ENCODE assay signal across 18 cellular contexts in the genomic region with DNA sequence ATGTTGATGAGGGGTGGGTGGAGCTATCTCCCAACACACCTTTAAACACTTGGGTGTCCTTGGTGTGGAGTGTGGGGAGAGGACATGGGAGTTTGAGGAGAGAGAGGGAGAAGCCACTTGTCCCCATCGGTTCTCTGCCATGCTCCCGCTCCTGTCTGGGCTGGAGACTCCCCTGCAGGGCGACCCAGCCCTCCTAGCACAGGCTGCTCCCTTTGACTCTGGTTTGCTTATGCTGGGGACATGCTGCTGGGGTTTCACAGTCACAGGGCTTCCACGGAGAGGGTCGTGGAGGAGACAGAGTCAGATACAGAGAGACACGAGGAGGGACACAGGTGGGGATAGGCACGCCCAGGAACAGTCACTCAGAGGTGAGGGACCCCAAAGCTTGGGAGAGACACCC. TPM values are rescaled to one million over a fixed set of nuclear protein-coding genes. Genes with fewer than 3 reads are reported as not detected.
DNase-seq lines count a peak whose midpoint lies in the region; ATAC-seq and TF ChIP-seq lines count a peak whose summit lies in the region.
"Had no signal": no experiment of that assay in that cellular context is flagged by ENCODE, and none has a peak within 500 bp of the region (broad histone marks: within the 10 kb centered on the region; RNA-seq: fewer than 3 reads in every experiment).

No MANE protein-coding gene starts in this region.

- peak overlapping the region; percentile 37 for H3K4me3 Mint-ChIP-seq in activated T-helper 17 cell treated with anti-CD3 and anti-CD28 coated beads, Interleukin-2, amount 50 U/mL, for 72 hours
- H3K4me3 Mint-ChIP-seq in immature natural killer cell = peak overlapping the region; percentile 27 to 60 (median 38)
- peak overlapping the region; percentile 25 for H3K4me3 Mint-ChIP-seq in stimulated activated memory B cell treated with anti-CD40 and anti-IgM and Interleukin-4, amounts not matched to agents 10 μg/mL and 1 μg/mL and 100 μg/mL, for 72 hours

- ATAC-seq in activated T-helper 17 cell treated with anti-CD3 and anti-CD28 coated beads, Interleukin-2, amount 50 U/mL, for 72 hours (replicated peaks) = no peak
- no peak for ATAC-seq in stimulated activated memory B cell treated with anti-CD40 and anti-IgM and Interleukin-4, amounts not matched to agents 10 μg/mL and 1 μg/mL and 100 μg/mL, for 72 hours
- ATAC-seq: right lobe of liver had no signal

- H3K4me1 ChIP-seq in HEK293 (ENCODE audit: control insufficient read depth, insufficient read depth, low read length) = no peaks in the 10 kb centered on the region; the same call in 1 of the 2 replicates
- H3K4me1 ChIP-seq: HAP-1 had no signal

- no peak for TF ChIP-seq CTCF in HEK293 (tag by site-specific recombination; IDR thresholded peaks at IDR 0.05)

- no peaks in the 10 kb centered on the region for H3K4me1 Mint-ChIP-seq in activated T-helper 17 cell treated with anti-CD3 and anti-CD28 coated beads, Interleukin-2, amount 50 U/mL, for 72 hours
- peaks cover 0 to 8% of the 10 kb centered on the region in 2 donors for H3K4me1 Mint-ChIP-seq in immature natural killer cell
- peaks cover 8% of the 10 kb centered on the region for H3K4me1 Mint-ChIP-seq in stimulated activated memory B cell treated with anti-CD40 and anti-IgM and Interleukin-4, amounts not matched to agents 10 μg/mL and 1 μg/mL and 100 μg/mL, for 72 hours

- no peak overlapping the region for H3K27ac ChIP-seq in HEK293 (ENCODE audit: extremely low read depth, low read depth, low read length)
- H3K27ac ChIP-seq: right lobe of liver had no signal

- POLR2A ChIA-PET in HEK293 (lab: Yijun Ruan, JAX) = no interaction called here

- no peak overlapping the region for H3K27ac Mint-ChIP-seq in activated T-helper 17 cell treated with anti-CD3 and anti-CD28 coated beads, Interleukin-2, amount 50 U/mL, for 72 hours
- H3K27ac Mint-ChIP-seq in immature natural killer cell = no peak overlapping the region
- H3K27ac Mint-ChIP-seq in stimulated activated memory B cell treated with anti-CD40 and anti-IgM and Interleukin-4, amounts not matched to agents 10 μg/mL and 1 μg/mL and 100 μg/mL, for 72 hours = no peak overlapping the region
- H3K27ac Mint-ChIP-seq: activated B cell treated with CpG ODN at 0.5 μM for 24 hours had no signal

- peaks cover 36% of the 10 kb centered on the region for H3K27me3 Mint-ChIP-seq in activated T-helper 17 cell treated with anti-CD3 and anti-CD28 coated beads, Interleukin-2, amount 50 U/mL, for 72 hours
- H3K27me3 Mint-ChIP-seq in immature natural killer cell (ENCODE audit: low read depth in 3 of 3) = peaks cover 12 to 32% (median 22%) of the 10 kb centered on the region in 3 donors
- peaks cover 58% of the 10 kb centered on the region for H3K27me3 Mint-ChIP-seq in stimulated activated memory B cell treated with anti-CD40 and anti-IgM and Interleukin-4, amounts not matched to agents 10 μg/mL and 1 μg/mL and 100 μg/mL, for 72 hours

- DNase-seq in immature natural killer cell = no peak
- no peak for DNase-seq in NCI-H526 treated with DMSO at 0.1 percent for 48 hours (lab: John Stamatoyannopoulos, UW)
- DNase-seq in NCI-H1436 treated with DMSO at 0.1 percent for 48 hours (lab: John Stamatoyannopoulos, UW) = no peak
- DNase-seq in NK-92 treated with Interleukin-12 subunit alpha and Interleukin-12 subunit beta, amount 100 ng/mL, for 24 hours (lab: John Stamatoyannopoulos, UW) = no peak
- DNase-seq: activated B cell treated with CpG ODN at 0.5 μM for 24 hours, activated gamma-delta T cell treated with Interleukin-2 at 50 U/mL for 16 hours, cortex of kidney, NCI-H1092, NCI-H2081 treated with DMSO at 0.1 percent for 48 hours, NCI-H524 treated with DMSO at 0.1 percent for 48 hours, occipital lobe, right lobe of liver, SHP77 had no signal

- no peaks in the 10 kb centered on the region for H3K36me3 Mint-ChIP-seq in activated T-helper 17 cell treated with anti-CD3 and anti-CD28 coated beads, Interleukin-2, amount 50 U/mL, for 72 hours (ENCODE audit: low read depth)
- peaks cover 0 to 4% (median 0%) of the 10 kb centered on the region in 3 donors for H3K36me3 Mint-ChIP-seq in immature natural killer cell
- H3K36me3 Mint-ChIP-seq in stimulated activated memory B cell treated with anti-CD40 and anti-IgM and Interleukin-4, amounts not matched to agents 10 μg/mL and 1 μg/mL and 100 μg/mL, for 72 hours = no peaks in the 10 kb centered on the region

- no peak overlapping the region for H3K4me3 ChIP-seq in HEK293 (ENCODE audit: low read depth, low read length)
- H3K4me3 ChIP-seq: right lobe of liver had no signal

- no peaks in the 10 kb centered on the region for H3K9me3 ChIP-seq in HEK293 (ENCODE audit: control insufficient read depth, insufficient read depth, low read depth, low read length)
- H3K9me3 ChIP-seq: HAP-1, right lobe of liver had no signal

- no peaks in the 10 kb centered on the region for H3K36me3 ChIP-seq in HEK293 (ENCODE audit: control insufficient read depth in 2 of 2, insufficient read depth in 1 of 2, low read length in 2 of 2)
- H3K36me3 ChIP-seq: HAP-1, right lobe of liver had no signal

- CTCF ChIA-PET in HEK293 (lab: Yijun Ruan, JAX) = interaction anchor here (0.6 kb wide), 1 partner anchor 113 kb away, joined by 4 read pairs; no protein-coding TSS in a partner anchor

- no peaks in the 10 kb centered on the region for H3K9me3 Mint-ChIP-seq in activated T-helper 17 cell treated with anti-CD3 and anti-CD28 coated beads, Interleukin-2, amount 50 U/mL, for 72 hours
- H3K9me3 Mint-ChIP-seq in immature natural killer cell = no peaks in the 10 kb centered on the region
- peaks cover 2% of the 10 kb centered on the region for H3K9me3 Mint-ChIP-seq in stimulated activated memory B cell treated with anti-CD40 and anti-IgM and Interleukin-4, amounts not matched to agents 10 μg/mL and 1 μg/mL and 100 μg/mL, for 72 hours
- H3K9me3 Mint-ChIP-seq: activated B cell treated with CpG ODN at 0.5 μM for 24 hours had no signal

TF ChIP-seq in HEK293, 187 proteins besides CTCF, POLR2A, EP300 and RAD21:
- TF ChIP-seq ZNF221 (tag by site-specific recombination; IDR thresholded peaks at IDR 0.05; ENCODE audit: borderline replicate concordance) (no peak), KLF7 (tag by site-specific recombination; IDR thresholded peaks at IDR 0.05; ENCODE audit: borderline replicate concordance) (no peak), GLIS2 (tag by site-specific recombination; IDR thresholded peaks at IDR 0.05) (peak; percentile 39; the same call in 1 of the 2 replicates), ZNF600 (tag by site-specific recombination; IDR thresholded peaks at IDR 0.05) (0 out of 2 replicates have a peak, but pooled peaks have one; percentile 15)

RNA-seq across cellular contexts. Expression of a gene that starts 1.6 kb away (rescaled TPM):
- not detected for total RNA-seq in activated T-helper 17 cell treated with anti-CD3 and anti-CD28 coated beads, Interleukin-2, amount 50 U/mL, for 72 hours
- polyA plus RNA-seq in immature natural killer cell = under 1 TPM in 1 of 3 donors, not detected in 2; 0.16 TPM
- total RNA-seq: activated B cell treated with CpG ODN at 0.5 μM for 24 hours, epithelial cell of proximal tubule had no signal
